ENCODE assay signal across 27 cellular contexts in genomic region chr12:1481919-1482318, GRCh38.
"Had no signal": no experiment of that assay in that cellular context is flagged by ENCODE, and none has a peak within 500 bp of the region (broad histone marks: within the 10 kb centered on the region; RNA-seq: fewer than 3 reads in every experiment).

No MANE protein-coding gene starts in this region.

- H3K4me3 Mint-ChIP-seq: activated CD4-positive, alpha-beta memory T cell treated with anti-CD3 and anti-CD28 coated beads, Interleukin-2, amount 10 ng/mL, durations not matched to agents 7 days and 5 days; activated CD4-positive, alpha-beta T cell treated with anti-CD3 and anti-CD28 coated beads, Interleukin-2, amount 10 ng/mL, durations not matched to agents 7 days and 5 days; activated naive CD4-positive, alpha-beta T cell treated with anti-CD3 and anti-CD28 coated beads, Interleukin-2, amount 50 U/mL, for 24 hours; activated naive CD8-positive, alpha-beta T cell treated with anti-CD3 and anti-CD28 coated beads, Interleukin-2, amount 50 U/mL, for 24 hours; activated T-cell treated with anti-CD3 and anti-CD28 coated beads, Interleukin-2, amount 50 U/mL, for 4 hours; activated T-helper 17 cell treated with anti-CD3 and anti-CD28 coated beads, Interleukin-2, amount 50 U/mL, for 72 hours; central memory CD8-positive, alpha-beta T cell; mesothelial cell of epicardium; naive B cell; T-cell had no signal

- H3K9me3 Mint-ChIP-seq: activated CD4-positive, alpha-beta memory T cell treated with anti-CD3 and anti-CD28 coated beads, Interleukin-2, amount 10 ng/mL, durations not matched to agents 7 days and 5 days; activated CD4-positive, alpha-beta T cell treated with anti-CD3 and anti-CD28 coated beads, Interleukin-2, amount 10 ng/mL, durations not matched to agents 7 days and 5 days; activated naive CD4-positive, alpha-beta T cell treated with anti-CD3 and anti-CD28 coated beads, Interleukin-2, amount 50 U/mL, for 24 hours; activated naive CD8-positive, alpha-beta T cell treated with anti-CD3 and anti-CD28 coated beads, Interleukin-2, amount 50 U/mL, for 24 hours; activated T-cell treated with anti-CD3 and anti-CD28 coated beads, Interleukin-2, amount 50 U/mL, for 4 hours; activated T-helper 17 cell treated with anti-CD3 and anti-CD28 coated beads, Interleukin-2, amount 50 U/mL, for 72 hours; central memory CD8-positive, alpha-beta T cell; mesothelial cell of epicardium; naive B cell; T-cell had no signal

- H3K36me3 ChIP-seq: gastrocnemius medialis, thyroid gland, upper lobe of right lung had no signal

- DNase-seq: activated CD4-positive, alpha-beta memory T cell treated with anti-CD3 and anti-CD28 coated beads, Interleukin-2, amount 10 ng/mL, durations not matched to agents 7 days and 5 days; activated CD4-positive, alpha-beta T cell treated with anti-CD3 and anti-CD28 coated beads, Interleukin-2, amount 10 ng/mL, durations not matched to agents 7 days and 5 days; activated CD8-positive, alpha-beta memory T cell treated with anti-CD3 and anti-CD28 coated beads, Interleukin-2, amount 50 U/mL, for 48 hours; activated gamma-delta T cell treated with Interleukin-2 at 50 U/mL for 16 hours; activated naive CD8-positive, alpha-beta T cell treated with anti-CD3 and anti-CD28 coated beads, Interleukin-2, amount 50 U/mL, for 24 hours; activated T-cell treated with anti-CD3 and anti-CD28 coated beads, Interleukin-2, amount 50 U/mL, for 4 hours; amygdala; dermis blood vessel endothelial cell; effector CD4-positive, alpha-beta T cell; gastrocnemius medialis; glutamatergic neuron; kidney; left colon; mammary epithelial cell; naive B cell; nucleus accumbens; right cardiac atrium; spleen; stimulated activated naive CD4-positive, alpha-beta T cell treated with Interleukin-2 at 50 U/mL for 16 hours; T-cell; thyroid gland; upper lobe of right lung had no signal

- H3K4me1 ChIP-seq: gastrocnemius medialis, spleen, thyroid gland, upper lobe of right lung had no signal

- H3K9me3 ChIP-seq: gastrocnemius medialis, spleen, thyroid gland, upper lobe of right lung had no signal

- H3K27ac Mint-ChIP-seq: activated CD4-positive, alpha-beta memory T cell treated with anti-CD3 and anti-CD28 coated beads, Interleukin-2, amount 10 ng/mL, durations not matched to agents 7 days and 5 days; activated CD4-positive, alpha-beta T cell treated with anti-CD3 and anti-CD28 coated beads, Interleukin-2, amount 10 ng/mL, durations not matched to agents 7 days and 5 days; activated naive CD4-positive, alpha-beta T cell treated with anti-CD3 and anti-CD28 coated beads, Interleukin-2, amount 50 U/mL, for 24 hours; activated naive CD8-positive, alpha-beta T cell treated with anti-CD3 and anti-CD28 coated beads, Interleukin-2, amount 50 U/mL, for 24 hours; activated T-helper 17 cell treated with anti-CD3 and anti-CD28 coated beads, Interleukin-2, amount 50 U/mL, for 72 hours; mesothelial cell of epicardium; T-cell had no signal

- H3K4me1 Mint-ChIP-seq: activated CD4-positive, alpha-beta memory T cell treated with anti-CD3 and anti-CD28 coated beads, Interleukin-2, amount 10 ng/mL, durations not matched to agents 7 days and 5 days; activated CD4-positive, alpha-beta T cell treated with anti-CD3 and anti-CD28 coated beads, Interleukin-2, amount 10 ng/mL, durations not matched to agents 7 days and 5 days; activated T-helper 17 cell treated with anti-CD3 and anti-CD28 coated beads, Interleukin-2, amount 50 U/mL, for 72 hours; naive B cell had no signal

- H3K27me3 Mint-ChIP-seq: activated CD4-positive, alpha-beta memory T cell treated with anti-CD3 and anti-CD28 coated beads, Interleukin-2, amount 10 ng/mL, durations not matched to agents 7 days and 5 days; activated CD4-positive, alpha-beta T cell treated with anti-CD3 and anti-CD28 coated beads, Interleukin-2, amount 10 ng/mL, durations not matched to agents 7 days and 5 days; activated naive CD4-positive, alpha-beta T cell treated with anti-CD3 and anti-CD28 coated beads, Interleukin-2, amount 50 U/mL, for 24 hours; activated naive CD8-positive, alpha-beta T cell treated with anti-CD3 and anti-CD28 coated beads, Interleukin-2, amount 50 U/mL, for 24 hours; activated T-helper 17 cell treated with anti-CD3 and anti-CD28 coated beads, Interleukin-2, amount 50 U/mL, for 72 hours; central memory CD8-positive, alpha-beta T cell; naive B cell; T-cell had no signal

- H3K36me3 Mint-ChIP-seq: mesothelial cell of epicardium, T-cell had no signal

- H3K27ac ChIP-seq: gastrocnemius medialis, spleen, thyroid gland, upper lobe of right lung had no signal

- H3K27me3 ChIP-seq: gastrocnemius medialis, spleen, thyroid gland, upper lobe of right lung had no signal

- ATAC-seq: activated CD4-positive, CD25-positive, alpha-beta regulatory T cell treated with anti-CD3 and anti-CD28 coated beads, Interleukin-2, amount 50 U/mL, for 24 hours; activated naive CD8-positive, alpha-beta T cell treated with anti-CD3 and anti-CD28 coated beads, Interleukin-2, amount 50 U/mL, for 24 hours; activated T-cell treated with anti-CD3 and anti-CD28 coated beads, Interleukin-2, amount 50 U/mL, for 4 hours; activated T-helper 17 cell treated with anti-CD3 and anti-CD28 coated beads, Interleukin-2, amount 50 U/mL, for 72 hours; gastrocnemius medialis; left colon; right cardiac atrium; T-cell; upper lobe of right lung had no signal

- H3K4me3 ChIP-seq: gastrocnemius medialis, spleen, thyroid gland, upper lobe of right lung had no signal
